Comparison of ENCODE assay signal across 18 cellular contexts in genomic region chr1:178818416-178818815, GRCh38. TPM values are rescaled to one million over a fixed set of nuclear protein-coding genes. Genes with fewer than 3 reads are reported as not detected.
DNase-seq lines count a peak whose midpoint lies in the region; ATAC-seq and TF ChIP-seq lines count a peak whose summit lies in the region.
"Had no signal": no experiment of that assay in that cellular context is flagged by ENCODE, and none has a peak within 500 bp of the region (broad histone marks: within the 10 kb centered on the region; RNA-seq: fewer than 3 reads in every experiment).

No MANE protein-coding gene starts in this region.

- TF ChIP-seq CTCF in mucosa of descending colon (IDR thresholded peaks at IDR 0.05) (no peak), gastroesophageal sphincter (IDR thresholded peaks at IDR 0.05) (no peak)

- WGBS in gastroesophageal sphincter (ENCODE audit: low coverage in 1 of 2), 2 donors = 79% methylated on average over 2 of the region's 2 CpGs; no CpG with 5 or more reads in 1 of the 2 donors

- ATAC-seq in mucosa of descending colon (no peak), gastroesophageal sphincter (no peak)
- ATAC-seq: activated T-cell treated with anti-CD3 and anti-CD28 coated beads, Interleukin-2, amount 50 U/mL, for 4 hours had no signal

- H3K9me3 ChIP-seq in mucosa of descending colon (no peaks in the 10 kb centered on the region), gastroesophageal sphincter (no peaks in the 10 kb centered on the region)

- H3K27ac ChIP-seq in gastroesophageal sphincter = no peak overlapping the region

- intact Hi-C loops in mucosa of descending colon (cut with DNase I, micrococcal nuclease) = loop anchor here in 1 of 2 donors (10.0 kb wide), 1 partner anchor 186 kb away; no protein-coding TSS in a partner anchor

- TF ChIP-seq EP300 in gastroesophageal sphincter (IDR thresholded peaks at IDR 0.05) = no peak

- H3K27me3 ChIP-seq in gastroesophageal sphincter = no peaks in the 10 kb centered on the region

- TF ChIP-seq POLR2A in gastroesophageal sphincter (IDR thresholded peaks at IDR 0.05) = no peak

- no peaks in the 10 kb centered on the region for H3K4me1 ChIP-seq in mucosa of descending colon (ENCODE audit: low read depth)
- H3K4me1 ChIP-seq in gastroesophageal sphincter = no peaks in the 10 kb centered on the region

- no peaks in the 10 kb centered on the region for H3K36me3 ChIP-seq in mucosa of descending colon (ENCODE audit: low read depth)
- no peaks in the 10 kb centered on the region for H3K36me3 ChIP-seq in gastroesophageal sphincter

- peak; percentile 10 for DNase-seq in Ammon's horn (ENCODE audit: low spot score)
- peak; percentile 49 for DNase-seq in M059J (ENCODE audit: low read depth)
- peak; percentile 15 for DNase-seq in dedifferentiated amniotic fluid mesenchymal stem cell (ENCODE audit: extremely low spot score)
- DNase-seq in myocyte (ENCODE audit: low read depth) = peak; percentile 58
- no peak for DNase-seq in HuH-7.5 (ENCODE audit: low spot score)
- DNase-seq in mucosa of descending colon = no peak
- DNase-seq in midbrain (lab: John Stamatoyannopoulos, UW) = no peak
- DNase-seq: activated CD4-positive, alpha-beta memory T cell treated with anti-CD3 and anti-CD28 coated beads for 36 hours; activated naive CD8-positive, alpha-beta T cell treated with anti-CD3 and anti-CD28 coated beads, Interleukin-2, amount 10 ng/mL, durations not matched to agents 7 days and 5 days; activated T-cell treated with anti-CD3 and anti-CD28 coated beads, Interleukin-2, amount 50 U/mL, for 4 hours; head of caudate nucleus; KBM-7; kidney; NCI-H2171; stimulated activated CD4-positive, alpha-beta T cell treated with anti-CD3 and anti-CD28 coated beads, Interleukin-4, amount 100 ng/mL, for 1 hour; SW 1271 had no signal

- H3K4me3 ChIP-seq in mucosa of descending colon (no peak overlapping the region), gastroesophageal sphincter (no peak overlapping the region)

RNA-seq across cellular contexts. Expression of gene ANGPTL1, which starts 52.5 kb away (rescaled TPM):
- 1.2 TPM in 1 of 2 replicates, not detected in the other for total RNA-seq in M059J (2014; rRNA removed; shearing (Covaris generic))
- 2.5 and 7.1 TPM in 2 replicates for total RNA-seq in myocyte
- 1.9 TPM for polyA plus RNA-seq in myocyte (2012)
- total RNA-seq in mucosa of descending colon = 10 to 100 TPM in 2 of 3 donors, 1 to 10 TPM in 1; 2.8 to 98.1 (median 18.4) TPM
- 100 to 1,000 TPM; 152 to 317 (median 184) TPM for total RNA-seq in gastroesophageal sphincter
- total RNA-seq: activated CD4-positive, alpha-beta memory T cell treated with anti-CD3 and anti-CD28 coated beads for 36 hours; activated naive CD8-positive, alpha-beta T cell treated with anti-CD3 and anti-CD28 coated beads, Interleukin-2, amount 10 ng/mL, durations not matched to agents 7 days and 5 days; activated T-cell treated with anti-CD3 and anti-CD28 coated beads, Interleukin-2, amount 50 U/mL, for 4 hours had no signal
- polyA plus RNA-seq: CD14-positive monocyte had no signal

Comparison
In these comparisons a context has a peak if more than half of its experiments do, and no peak if none do; other contexts are left out.
1. DNase-seq: peak in Ammon's horn (single experiment), M059J (single experiment), dedifferentiated amniotic fluid mesenchymal stem cell (single experiment) and myocyte (single experiment); none in HuH-7.5 (single experiment), mucosa of descending colon (0 of 3) and midbrain (single experiment).